Comparison of ENCODE assay signal across 24 cellular contexts in genomic region chr1:245561659-245562234, GRCh38.
"Had no signal": no experiment of that assay in that cellular context is flagged by ENCODE, and none has a peak within 500 bp of the region (broad histone marks: within the 10 kb centered on the region; RNA-seq: fewer than 3 reads in every experiment).

No MANE protein-coding gene starts in this region.

- H3K4me1 ChIP-seq: colonic mucosa, gastrocnemius medialis, heart right ventricle, left lung, lower lobe of right lung had no signal

- ATAC-seq: effector memory CD8-positive, alpha-beta T cell; esophagus mucosa; gastrocnemius medialis; heart right ventricle; left cardiac atrium; left lung; left ventricle myocardium superior; lower lobe of right lung; mucosa of descending colon had no signal

- H3K36me3 ChIP-seq: colonic mucosa, esophagus squamous epithelium, gastrocnemius medialis, heart right ventricle, left lung, lower lobe of right lung had no signal

- H3K9me3 ChIP-seq: colonic mucosa, esophagus squamous epithelium, gastrocnemius medialis, heart right ventricle, lower lobe of right lung, mucosa of descending colon had no signal

- H3K36me3 Mint-ChIP-seq: mesothelial cell of epicardium had no signal

- H3K27me3 ChIP-seq: colonic mucosa, esophagus squamous epithelium, gastrocnemius medialis, heart right ventricle, left lung had no signal

- H3K4me3 Mint-ChIP-seq: dendritic cell treated with granulocyte-macrophage colony-stimulating factor and Interleukin-4, amounts not matched to agents 40 ng/mL and 50 ng/mL, for 4 days; effector memory CD8-positive, alpha-beta T cell; endodermal cell; mesothelial cell of epicardium had no signal

- H3K27ac ChIP-seq: colonic mucosa, epithelial cell of prostate, esophagus squamous epithelium, gastrocnemius medialis, heart right ventricle, left lung, lower lobe of right lung had no signal

- DNase-seq: colonic mucosa; cortex of kidney; effector CD8-positive, alpha-beta T cell; effector memory CD8-positive, alpha-beta T cell; endodermal cell; erythroblast; esophagus squamous epithelium; foreskin fibroblast; foreskin melanocyte; gastrocnemius medialis; glutamatergic neuron; head of caudate nucleus; heart right ventricle; hippocampal formation; left cardiac atrium; left lung; left ventricle myocardium superior; lower lobe of right lung; mesenchymal stem cell; mucosa of descending colon had no signal

- H3K4me3 ChIP-seq: colonic mucosa, esophagus squamous epithelium, gastrocnemius medialis, heart right ventricle, left lung, lower lobe of right lung, mucosa of descending colon had no signal

- H3K9me3 Mint-ChIP-seq: dendritic cell treated with granulocyte-macrophage colony-stimulating factor and Interleukin-4, amounts not matched to agents 40 ng/mL and 50 ng/mL, for 4 days; effector memory CD8-positive, alpha-beta T cell had no signal

- H3K27ac Mint-ChIP-seq: dendritic cell treated with granulocyte-macrophage colony-stimulating factor and Interleukin-4, amounts not matched to agents 40 ng/mL and 50 ng/mL, for 4 days; effector memory CD8-positive, alpha-beta T cell; endodermal cell; mesothelial cell of epicardium had no signal
